14 cellular contexts compared by ENCODE assay signal in the genomic region with DNA sequence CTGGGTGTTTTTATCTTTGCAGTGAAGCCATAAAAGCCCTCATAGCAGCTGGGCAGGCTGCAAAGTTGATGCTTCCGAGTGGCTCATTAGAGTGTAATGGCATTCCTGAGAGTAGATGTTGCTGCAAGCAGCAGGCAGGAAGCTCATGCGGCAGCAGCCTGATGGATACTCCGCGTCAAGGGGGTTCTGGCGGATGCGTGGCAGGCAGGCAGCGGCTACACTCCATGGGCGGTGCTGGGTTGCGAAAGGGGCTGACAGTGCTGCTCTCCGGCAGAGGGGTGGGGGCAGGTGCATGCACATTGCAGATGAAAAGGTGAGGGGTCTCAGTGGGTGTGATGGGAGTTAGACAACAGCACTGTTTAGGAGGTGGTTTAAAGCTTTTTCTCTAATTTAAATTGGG.
A peak's percentile ranks its signal among the peaks of the same experiment; 100 is the strongest.
DNase-seq lines count a peak whose midpoint lies in the region; ATAC-seq and TF ChIP-seq lines count a peak whose summit lies in the region.
"Had no signal": no experiment of that assay in that cellular context is flagged by ENCODE, and none has a peak within 500 bp of the region (broad histone marks: within the 10 kb centered on the region; RNA-seq: fewer than 3 reads in every experiment).

No MANE protein-coding gene starts in this region.

- H3K9ac ChIP-seq in endodermal cell (ENCODE audit: extremely low read depth, low read length, poor library complexity, severe bottlenecking): no peak overlapping the region
- no peak overlapping the region for H3K9ac ChIP-seq in mesendoderm (ENCODE audit: low read length)
- H3K9ac ChIP-seq: BLaER1 treated with 17β-estradiol and CSF1 and Interleukin-3, amounts not matched to agents 10 nM and 100 nM; GM23248 had no signal

- H2BK120ac ChIP-seq in mesendoderm (ENCODE audit: low read depth, low read length): no peak overlapping the region

- H2AK5ac ChIP-seq in mesendoderm (ENCODE audit: low read length): no peak overlapping the region

- no peaks in the 10 kb centered on the region for H3K36me3 Mint-ChIP-seq in endodermal cell (ENCODE audit: low read depth)
- H3K36me3 Mint-ChIP-seq in osteocyte (ENCODE audit: unreplicated experiment): peaks cover 2% of the 10 kb centered on the region
- H3K36me3 Mint-ChIP-seq: CD4-positive, CD25-positive, alpha-beta regulatory T cell; IgD-negative memory B cell had no signal

- H3K27ac Mint-ChIP-seq in endodermal cell (no peak overlapping the region), osteocyte (ENCODE audit: unreplicated experiment) (no peak overlapping the region)
- H3K27ac Mint-ChIP-seq: CD4-positive, CD25-positive, alpha-beta regulatory T cell; IgD-negative memory B cell had no signal

- no peak overlapping the region for H2BK5ac ChIP-seq in mesendoderm (ENCODE audit: low read length)

- no peak overlapping the region for H3K56ac ChIP-seq in mesendoderm (ENCODE audit: low read length)

- H3K4me2 ChIP-seq in mesendoderm (ENCODE audit: low read length): no peak overlapping the region
- H3K4me2 ChIP-seq: BLaER1 treated with 17β-estradiol and CSF1 and Interleukin-3, amounts not matched to agents 10 nM and 100 nM had no signal

- no peaks in the 10 kb centered on the region for H3K9me3 ChIP-seq in endodermal cell (ENCODE audit: control insufficient read depth, low read length)
- H3K9me3 ChIP-seq: BLaER1 treated with 17β-estradiol and CSF1 and Interleukin-3, amounts not matched to agents 10 nM and 100 nM had no signal

- H3K4me3 ChIP-seq in endodermal cell (ENCODE audit: low read length) (no peak overlapping the region), mesendoderm (ENCODE audit: low read length) (no peak overlapping the region)
- H3K4me3 ChIP-seq: BLaER1 treated with 17β-estradiol and CSF1 and Interleukin-3, amounts not matched to agents 10 nM and 100 nM; GM12878; GM23248 had no signal

- H3K4ac ChIP-seq in mesendoderm (ENCODE audit: low read depth, low read length): no peak overlapping the region

- no peaks in the 10 kb centered on the region for H3K79me2 ChIP-seq in mesendoderm (ENCODE audit: control insufficient read depth, insufficient read depth, low read length)

- H3K4me3 Mint-ChIP-seq in endodermal cell: no peak overlapping the region
- H3K4me3 Mint-ChIP-seq in osteocyte (ENCODE audit: unreplicated experiment): no peak overlapping the region
- H3K4me3 Mint-ChIP-seq: CD4-positive, CD25-positive, alpha-beta regulatory T cell; IgD-negative memory B cell had no signal

- H3K36me3 ChIP-seq in endodermal cell (ENCODE audit: control insufficient read depth, insufficient read depth, low read length) (no peaks in the 10 kb centered on the region), mesendoderm (ENCODE audit: control insufficient read depth, insufficient read depth, low read length) (no peaks in the 10 kb centered on the region)
- H3K36me3 ChIP-seq: BLaER1 treated with 17β-estradiol and CSF1 and Interleukin-3, amounts not matched to agents 10 nM and 100 nM had no signal

- WGBS in endodermal cell (ENCODE audit: insufficient coverage in 1 of 2, insufficient read length in 1 of 2), 2 experiments: 62 to 71% methylated on average over 3 to 10 of the region's 10 CpGs
- no CpG with 5 or more reads among the region's 10 CpGs for WGBS in mesendoderm (ENCODE audit: extremely low coverage, insufficient coverage, low lambda C conversion rate)

- H3K27ac ChIP-seq in endodermal cell (ENCODE audit: low read depth, low read length) (no peak overlapping the region), mesendoderm (ENCODE audit: low read depth, low read length) (no peak overlapping the region)
- H3K27ac ChIP-seq: BLaER1 treated with 17β-estradiol and CSF1 and Interleukin-3, amounts not matched to agents 10 nM and 100 nM; GM23248 had no signal

- H3K79me1 ChIP-seq in mesendoderm (ENCODE audit: low read length): no peaks in the 10 kb centered on the region

- H4K8ac ChIP-seq in mesendoderm (ENCODE audit: low read depth, low read length): no peak overlapping the region

- no peaks in the 10 kb centered on the region for H3K4me1 Mint-ChIP-seq in endodermal cell
- no peaks in the 10 kb centered on the region for H3K4me1 Mint-ChIP-seq in osteocyte (ENCODE audit: unreplicated experiment)
- H3K4me1 Mint-ChIP-seq: CD4-positive, CD25-positive, alpha-beta regulatory T cell; IgD-negative memory B cell had no signal

- H3K9me3 Mint-ChIP-seq in endodermal cell (no peaks in the 10 kb centered on the region), osteocyte (ENCODE audit: unreplicated experiment) (peaks cover 36% of the 10 kb centered on the region)

- no peak overlapping the region for H3K18ac ChIP-seq in mesendoderm (ENCODE audit: low read length)

- no peak for TF ChIP-seq CTCF in endodermal cell (conservative IDR thresholded peaks at IDR 0.05)
- TF ChIP-seq CTCF in osteocyte (IDR thresholded peaks at IDR 0.05): no peak

- H4K5ac ChIP-seq in mesendoderm (ENCODE audit: low read length): no peak overlapping the region

- ATAC-seq in SK-N-SH treated with all-trans-retinoic acid at 6 μM for 48 hours (no peak), GM18873 (IDR thresholded peaks at IDR 0.05; ENCODE audit: low FRiP score, unreplicated experiment) (no peak)
- ATAC-seq: GM12878 had no signal

- H3K27me3 Mint-ChIP-seq in endodermal cell (ENCODE audit: insufficient read depth) (peaks cover 4% of the 10 kb centered on the region), osteocyte (ENCODE audit: unreplicated experiment) (no peaks in the 10 kb centered on the region)

- no peak overlapping the region for H2BK15ac ChIP-seq in mesendoderm (replicated peaks; ENCODE audit: low read depth)

- DNase-seq in ELF-1 (ENCODE audit: low read depth, low spot score): peak; percentile 44
- peak; percentile 57 for DNase-seq in endodermal cell
- peak; percentile 20 for DNase-seq in mesendoderm
- peak; percentile 77 for DNase-seq in osteocyte (ENCODE audit: extremely low spot score, unreplicated experiment)
- no peak for DNase-seq in DMS 273 treated with DMSO at 0.1 percent for 48 hours (lab: John Stamatoyannopoulos, UW)
- DNase-seq: ACHN; CD4-positive, CD25-positive, alpha-beta regulatory T cell; DMS153; GM23248 had no signal

- no peaks in the 10 kb centered on the region for H3K27me3 ChIP-seq in endodermal cell (ENCODE audit: control insufficient read depth, insufficient read depth, low read length, poor library complexity, severe bottlenecking)
- H3K27me3 ChIP-seq in mesendoderm (ENCODE audit: insufficient read depth, low read length, poor library complexity): no peaks in the 10 kb centered on the region
- H3K27me3 ChIP-seq: BLaER1 treated with 17β-estradiol and CSF1 and Interleukin-3, amounts not matched to agents 10 nM and 100 nM had no signal

- H3K23ac ChIP-seq in mesendoderm (ENCODE audit: low read length): no peak overlapping the region

- no peaks in the 10 kb centered on the region for H3K4me1 ChIP-seq in endodermal cell (ENCODE audit: control insufficient read depth, insufficient read depth, low read length)
- no peaks in the 10 kb centered on the region for H3K4me1 ChIP-seq in mesendoderm (ENCODE audit: control insufficient read depth, low read depth, low read length)
- H3K4me1 ChIP-seq: BLaER1 treated with 17β-estradiol and CSF1 and Interleukin-3, amounts not matched to agents 10 nM and 100 nM had no signal

TF ChIP-seq in SK-N-SH treated with all-trans-retinoic acid at 6 μM for 48 hours, 23 proteins besides CTCF, POLR2A, EP300 and RAD21 (continues in another document):
- TF ChIP-seq SNAI2 (CRISPR knock-in tag; IDR thresholded peaks at IDR 0.05): no peak
- no peak for TF ChIP-seq TOX (CRISPR knock-in tag; IDR thresholded peaks at IDR 0.05; ENCODE audit: borderline replicate concordance)
- no peak for TF ChIP-seq TCF4 (CRISPR knock-in tag; IDR thresholded peaks at IDR 0.05; ENCODE audit: borderline replicate concordance)
- TF ChIP-seq OSR1 (CRISPR knock-in tag; IDR thresholded peaks at IDR 0.05): no peak
- TF ChIP-seq, protein P1, sequence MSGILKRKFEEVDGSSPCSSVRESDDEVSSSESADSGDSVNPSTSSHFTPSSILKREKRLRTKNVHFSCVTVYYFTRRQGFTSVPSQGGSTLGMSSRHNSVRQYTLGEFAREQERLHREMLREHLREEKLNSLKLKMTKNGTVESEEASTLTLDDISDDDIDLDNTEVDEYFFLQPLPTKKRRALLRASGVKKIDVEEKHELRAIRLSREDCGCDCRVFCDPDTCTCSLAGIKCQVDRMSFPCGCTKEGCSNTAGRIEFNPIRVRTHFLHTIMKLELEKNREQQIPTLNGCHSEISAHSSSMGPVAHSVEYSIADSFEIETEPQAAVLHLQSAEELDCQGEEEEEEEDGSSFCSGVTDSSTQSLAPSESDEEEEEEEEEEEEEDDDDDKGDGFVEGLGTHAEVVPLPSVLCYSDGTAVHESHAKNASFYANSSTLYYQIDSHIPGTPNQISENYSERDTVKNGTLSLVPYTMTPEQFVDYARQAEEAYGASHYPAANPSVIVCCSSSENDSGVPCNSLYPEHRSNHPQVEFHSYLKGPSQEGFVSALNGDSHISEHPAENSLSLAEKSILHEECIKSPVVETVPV (CRISPR knock-in tag; IDR thresholded peaks at IDR 0.05): no peak
- no peak for TF ChIP-seq GLIS3 (CRISPR knock-in tag; IDR thresholded peaks at IDR 0.05)
- TF ChIP-seq ZNF8 (CRISPR knock-in tag; IDR thresholded peaks at IDR 0.05): no peak
- TF ChIP-seq ESRRG (CRISPR knock-in tag; IDR thresholded peaks at IDR 0.05): no peak
- TF ChIP-seq, protein P2, sequence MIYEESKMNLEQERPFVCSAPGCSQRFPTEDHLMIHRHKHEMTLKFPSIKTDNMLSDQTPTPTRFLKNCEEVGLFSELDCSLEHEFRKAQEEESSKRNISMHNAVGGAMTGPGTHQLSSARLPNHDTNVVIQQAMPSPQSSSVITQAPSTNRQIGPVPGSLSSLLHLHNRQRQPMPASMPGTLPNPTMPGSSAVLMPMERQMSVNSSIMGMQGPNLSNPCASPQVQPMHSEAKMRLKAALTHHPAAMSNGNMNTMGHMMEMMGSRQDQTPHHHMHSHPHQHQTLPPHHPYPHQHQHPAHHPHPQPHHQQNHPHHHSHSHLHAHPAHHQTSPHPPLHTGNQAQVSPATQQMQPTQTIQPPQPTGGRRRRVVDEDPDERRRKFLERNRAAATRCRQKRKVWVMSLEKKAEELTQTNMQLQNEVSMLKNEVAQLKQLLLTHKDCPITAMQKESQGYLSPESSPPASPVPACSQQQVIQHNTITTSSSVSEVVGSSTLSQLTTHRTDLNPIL (CRISPR knock-in tag; IDR thresholded peaks at IDR 0.05; ENCODE audit: low read depth): no peak
- TF ChIP-seq ZNF565 (CRISPR knock-in tag; conservative IDR thresholded peaks at IDR 0.05; ENCODE audit: low read depth): no peak
- no peak for TF ChIP-seq ZFP30 (CRISPR knock-in tag; IDR thresholded peaks at IDR 0.05)
- TF ChIP-seq ZC3H10 (CRISPR knock-in tag; IDR thresholded peaks at IDR 0.05): no peak
- no peak for TF ChIP-seq ZNF70 (CRISPR knock-in tag; IDR thresholded peaks at IDR 0.05)
